Comparison of ENCODE assay signal across 8 cellular contexts in the genomic region with DNA sequence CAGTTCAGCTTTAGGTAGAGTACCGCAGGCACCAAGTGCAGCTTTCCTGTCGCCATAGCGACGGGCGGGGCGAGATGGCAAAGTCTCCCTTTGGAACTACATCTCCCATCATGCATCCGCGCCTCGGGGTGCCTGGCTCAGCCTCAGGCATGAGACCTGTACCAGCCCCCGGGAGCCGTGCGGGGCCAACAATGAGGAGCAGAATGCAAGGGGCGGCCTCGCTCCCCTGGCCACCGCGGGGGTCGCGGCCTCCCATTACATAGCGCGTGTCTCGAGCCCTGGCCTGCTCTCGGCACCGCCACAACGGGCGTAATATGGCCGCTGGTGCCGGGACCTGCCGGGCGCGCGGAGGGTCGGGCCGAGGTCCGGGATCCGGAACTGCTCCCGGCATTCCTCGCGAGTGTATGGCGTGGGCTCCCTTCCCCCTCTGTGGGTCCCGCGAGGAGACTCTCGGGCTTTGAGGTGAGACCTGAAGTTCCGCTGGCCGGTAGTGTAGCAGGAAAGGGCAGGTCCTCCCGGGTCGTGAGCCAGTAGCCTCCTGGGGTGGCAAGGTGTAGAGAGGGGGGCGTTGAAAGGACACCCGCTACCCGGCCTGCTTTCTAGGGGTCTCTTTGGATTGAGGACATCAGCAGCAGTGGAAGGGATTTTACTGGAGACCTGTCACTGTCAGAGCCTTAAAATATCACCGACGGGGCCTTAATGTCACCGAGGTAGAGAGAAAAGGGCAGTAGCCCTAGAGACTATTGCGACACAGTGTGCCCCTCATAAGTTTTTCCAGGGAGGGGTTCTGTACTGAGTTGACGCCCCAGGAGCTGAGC.
DNase-seq lines count a peak whose midpoint lies in the region; ATAC-seq lines count a peak whose summit lies in the region.

A gene with protein sequence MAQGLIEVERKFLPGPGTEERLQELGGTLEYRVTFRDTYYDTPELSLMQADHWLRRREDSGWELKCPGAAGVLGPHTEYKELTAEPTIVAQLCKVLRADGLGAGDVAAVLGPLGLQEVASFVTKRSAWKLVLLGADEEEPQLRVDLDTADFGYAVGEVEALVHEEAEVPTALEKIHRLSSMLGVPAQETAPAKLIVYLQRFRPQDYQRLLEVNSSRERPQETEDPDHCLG (plus strand): TSS at position 390 of the 818 bp plus-strand sequence. CDS start 487 bp downstream, outside the sequence.

- no peaks in the 10 kb centered on the region for H3K9me3 ChIP-seq in mucosa of stomach (ENCODE audit: control insufficient read depth, low read length)

- H3K27me3 ChIP-seq in mucosa of stomach (ENCODE audit: control insufficient read depth, insufficient read depth, low read length), result no peaks in the 10 kb centered on the region

- H3K9ac ChIP-seq in mucosa of stomach (ENCODE audit: low read length), result peak within 1 kb of the TSS; percentile 88

- peak within 1 kb of the TSS; percentile 70 for H3K27ac ChIP-seq in epithelial cell of prostate

- peaks cover 23% of the 10 kb centered on the region for H3K4me1 ChIP-seq in mucosa of stomach (ENCODE audit: control insufficient read depth, insufficient read depth, low read length)

- ATAC-seq in GM21528 (IDR thresholded peaks at IDR 0.05; ENCODE audit: low FRiP score, unreplicated experiment), result peak; percentile 84

- peaks cover 19% of the 10 kb centered on the region for H3K36me3 ChIP-seq in mucosa of stomach (ENCODE audit: control insufficient read depth, insufficient read depth, low read length)

- DNase-seq in DMS 273 treated with DMSO at 0.1 percent for 48 hours (lab: John Stamatoyannopoulos, UW) (peak; percentile 64), HuH-7.5 (ENCODE audit: low spot score) (peak; percentile 95), OCI-M1 (lab: John Stamatoyannopoulos, UW) (peak; percentile 90), activated T-cell treated with anti-CD3 and anti-CD28 coated beads for 24 hours (ENCODE audit: low read depth) (peak; percentile 89), epithelial cell of prostate (ENCODE audit: low read depth, low spot score) (peak; percentile 46)
- DNase-seq in stimulated activated CD8-positive, alpha-beta memory T cell treated with anti-CD3 and anti-CD28 coated beads, Interleukin-4, amount 100 ng/mL, for 48 hours, result peak; percentile 94

- peak within 1 kb of the TSS; percentile 81 for H3K4me3 ChIP-seq in mucosa of stomach (ENCODE audit: low read length)

Comparison
In these comparisons a context has a peak if more than half of its experiments do, and no peak if none do; other contexts are left out.
1. Peak in every context shown above with its lines: DNase-seq, ATAC-seq, H3K4me3 ChIP-seq and H3K27ac ChIP-seq.